23 cellular contexts compared by ENCODE assay signal in the genomic region with DNA sequence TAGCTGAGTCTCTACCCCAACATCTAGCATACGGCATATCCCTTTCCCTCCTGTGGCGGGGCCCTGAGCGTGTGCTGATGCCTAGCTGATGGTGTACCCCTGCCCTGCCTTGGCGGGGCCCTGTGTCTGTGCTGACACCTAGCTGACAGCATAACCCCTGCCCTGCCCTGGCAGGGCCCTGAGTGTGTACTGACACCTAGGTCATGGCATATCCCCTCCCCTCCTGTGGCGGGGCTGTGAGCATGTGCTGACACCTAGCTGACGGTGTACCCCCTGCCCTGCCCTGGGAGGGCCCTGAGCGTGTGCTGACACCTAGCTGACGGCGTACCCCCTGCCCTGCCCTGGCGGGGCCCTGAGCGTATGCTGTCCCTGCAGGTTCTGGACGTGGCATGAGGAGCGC.
DNase-seq lines count a peak whose midpoint lies in the region; ATAC-seq, FAIRE-seq and TF ChIP-seq lines count a peak whose summit lies in the region.
"Had no signal": no experiment of that assay in that cellular context is flagged by ENCODE, and none has a peak within 500 bp of the region (broad histone marks: within the 10 kb centered on the region; RNA-seq: fewer than 3 reads in every experiment).

No MANE protein-coding gene starts in this region.

- ATAC-seq in CD4-positive, alpha-beta T cell (ENCODE audit: poor library complexity), result peak; percentile 28
- peak; percentile 9 for ATAC-seq in activated naive CD8-positive, alpha-beta T cell treated with anti-CD3 and anti-CD28 coated beads, Interleukin-2, amount 50 U/mL, for 24 hours
- no peak for ATAC-seq in GM19023 (IDR thresholded peaks at IDR 0.05; ENCODE audit: unreplicated experiment)
- ATAC-seq: GM12878, GM23338, HCT116, K562 had no signal

- H3K4me3 Mint-ChIP-seq in activated CD4-positive, alpha-beta T cell treated with anti-CD3 and anti-CD28 coated beads, Interleukin-2, amount 10 ng/mL, durations not matched to agents 7 days and 5 days, result no peak overlapping the region
- H3K4me3 Mint-ChIP-seq in CD4-positive, alpha-beta T cell, result no peak overlapping the region
- H3K4me3 Mint-ChIP-seq in activated CD4-positive, alpha-beta memory T cell treated with anti-CD3 and anti-CD28 coated beads for 36 hours, result no peak overlapping the region
- H3K4me3 Mint-ChIP-seq in activated naive CD8-positive, alpha-beta T cell treated with anti-CD3 and anti-CD28 coated beads, Interleukin-2, amount 50 U/mL, for 24 hours, result no peak overlapping the region
- H3K4me3 Mint-ChIP-seq: GM23338 had no signal

- H3K4me3 ChIP-seq in suprapubic skin, result no peak overlapping the region
- H3K4me3 ChIP-seq: BLaER1, GM12878, GM23338, K562 had no signal

- H3K9me3 Mint-ChIP-seq in activated CD4-positive, alpha-beta T cell treated with anti-CD3 and anti-CD28 coated beads, Interleukin-2, amount 10 ng/mL, durations not matched to agents 7 days and 5 days, result no peaks in the 10 kb centered on the region
- no peaks in the 10 kb centered on the region for H3K9me3 Mint-ChIP-seq in CD4-positive, alpha-beta T cell
- H3K9me3 Mint-ChIP-seq in activated CD4-positive, alpha-beta memory T cell treated with anti-CD3 and anti-CD28 coated beads for 36 hours, result no peaks in the 10 kb centered on the region
- no peaks in the 10 kb centered on the region for H3K9me3 Mint-ChIP-seq in activated naive CD8-positive, alpha-beta T cell treated with anti-CD3 and anti-CD28 coated beads, Interleukin-2, amount 50 U/mL, for 24 hours
- H3K9me3 Mint-ChIP-seq: GM23338 had no signal

- H3K27me3 Mint-ChIP-seq in activated CD4-positive, alpha-beta T cell treated with anti-CD3 and anti-CD28 coated beads, Interleukin-2, amount 10 ng/mL, durations not matched to agents 7 days and 5 days, result no peaks in the 10 kb centered on the region
- H3K27me3 Mint-ChIP-seq in CD4-positive, alpha-beta T cell, result no peaks in the 10 kb centered on the region
- H3K27me3 Mint-ChIP-seq in activated CD4-positive, alpha-beta memory T cell treated with anti-CD3 and anti-CD28 coated beads for 36 hours, result no peaks in the 10 kb centered on the region
- no peaks in the 10 kb centered on the region for H3K27me3 Mint-ChIP-seq in activated naive CD8-positive, alpha-beta T cell treated with anti-CD3 and anti-CD28 coated beads, Interleukin-2, amount 50 U/mL, for 24 hours

- CTCF ChIA-PET in activated CD4-positive, alpha-beta T cell treated with anti-CD3 and anti-CD28 coated beads, Interleukin-2, amount 10 ng/mL, durations not matched to agents 7 days and 5 days (lab: Charles Lee), result no interaction called here
- CTCF ChIA-PET in CD4-positive, alpha-beta T cell (lab: Charles Lee), result no interaction called here
- CTCF ChIA-PET in activated CD4-positive, alpha-beta memory T cell treated with anti-CD3 and anti-CD28 coated beads for 36 hours (lab: Charles Lee), result interaction anchor here (1.2 kb wide), 1 partner anchor 47 kb away, joined by 3 read pairs; no protein-coding TSS in a partner anchor

- intact Hi-C loops in CD4-positive, alpha-beta T cell (cut with DNase I, micrococcal nuclease), result loop anchor here in 1 of 2 experiments (10.0 kb wide), 1 partner anchor 51 kb away; no protein-coding TSS in a partner anchor
- intact Hi-C loops in activated CD4-positive, alpha-beta memory T cell treated with anti-CD3 and anti-CD28 coated beads for 36 hours (cut with micrococcal nuclease), result no loop called here

- no peaks in the 10 kb centered on the region for H3K27me3 ChIP-seq in CD4-positive, alpha-beta T cell (ENCODE audit: control insufficient read depth, insufficient read depth, low read length)
- H3K27me3 ChIP-seq in suprapubic skin, result no peaks in the 10 kb centered on the region
- H3K27me3 ChIP-seq: BLaER1 had no signal

- no peaks in the 10 kb centered on the region for H3K4me1 ChIP-seq in suprapubic skin
- H3K4me1 ChIP-seq: BLaER1 had no signal

- no peak for DNase-seq in activated CD4-positive, alpha-beta T cell treated with anti-CD3 and anti-CD28 coated beads, Interleukin-2, amount 10 ng/mL, durations not matched to agents 7 days and 5 days
- no peak for DNase-seq in activated CD4-positive, alpha-beta T cell treated with anti-CD3 and anti-CD28 coated beads for 48 hours
- DNase-seq in CD4-positive, alpha-beta T cell, result no peak
- DNase-seq in activated CD4-positive, alpha-beta memory T cell treated with anti-CD3 and anti-CD28 coated beads for 36 hours, result peak; percentile 37
- no peak for DNase-seq in activated naive CD8-positive, alpha-beta T cell treated with anti-CD3 and anti-CD28 coated beads, Interleukin-2, amount 50 U/mL, for 24 hours
- DNase-seq in suprapubic skin (ENCODE audit: low spot score in 2 of 2), result no peak
- DNase-seq in HTR-8/SVneo (ENCODE audit: insufficient read length, low spot score), result no peak
- DNase-seq: DMS 273 treated with DMSO at 0.1 percent for 48 hours, GDM1, NCI-H1417 treated with DMSO at 0.1 percent for 48 hours, NCI-H2029, NCI-H2171, NCI-H446, NCI-H69, RPMI8226 had no signal

- no peak for FAIRE-seq in HTR-8/SVneo (lab: Jason Lieb, UNC)
- FAIRE-seq: A204.1, GM12878, GM18507, K562 had no signal

- no peak for TF ChIP-seq EP300 in suprapubic skin (IDR thresholded peaks at IDR 0.05)

- H3K9me3 ChIP-seq in CD4-positive, alpha-beta T cell (ENCODE audit: control insufficient read depth, low read length), result no peaks in the 10 kb centered on the region
- no peaks in the 10 kb centered on the region for H3K9me3 ChIP-seq in suprapubic skin
- H3K9me3 ChIP-seq: BLaER1 had no signal

- H3K27ac Mint-ChIP-seq in activated CD4-positive, alpha-beta T cell treated with anti-CD3 and anti-CD28 coated beads, Interleukin-2, amount 10 ng/mL, durations not matched to agents 7 days and 5 days, result peak overlapping the region; percentile 89
- H3K27ac Mint-ChIP-seq in CD4-positive, alpha-beta T cell, result peak overlapping the region; percentile 100
- peak overlapping the region; percentile 99 for H3K27ac Mint-ChIP-seq in activated CD4-positive, alpha-beta memory T cell treated with anti-CD3 and anti-CD28 coated beads for 36 hours
- peak overlapping the region; percentile 93 for H3K27ac Mint-ChIP-seq in activated naive CD8-positive, alpha-beta T cell treated with anti-CD3 and anti-CD28 coated beads, Interleukin-2, amount 50 U/mL, for 24 hours
- H3K27ac Mint-ChIP-seq: GM23338 had no signal

- POLR2A ChIA-PET in activated CD4-positive, alpha-beta T cell treated with anti-CD3 and anti-CD28 coated beads, Interleukin-2, amount 10 ng/mL, durations not matched to agents 7 days and 5 days (lab: Charles Lee), result no interaction called here
- POLR2A ChIA-PET in CD4-positive, alpha-beta T cell (lab: Charles Lee), result interaction anchor here (1.3 to 2.8 kb wide), 2 partner anchors 15 to 52 kb away, joined by 7 to 11 read pairs; no protein-coding TSS in a partner anchor
- POLR2A ChIA-PET in activated CD4-positive, alpha-beta memory T cell treated with anti-CD3 and anti-CD28 coated beads for 36 hours (lab: Charles Lee), result interaction anchor here (0.7 to 2.1 kb wide), 3 partner anchors 15 to 53 kb away, joined by 3 to 6 read pairs (median 3); no protein-coding TSS in a partner anchor

- H3K36me3 Mint-ChIP-seq in activated CD4-positive, alpha-beta T cell treated with anti-CD3 and anti-CD28 coated beads, Interleukin-2, amount 10 ng/mL, durations not matched to agents 7 days and 5 days (ENCODE audit: low read depth), result peaks cover 53% of the 10 kb centered on the region
- H3K36me3 Mint-ChIP-seq in CD4-positive, alpha-beta T cell (ENCODE audit: low read depth), result peaks cover 77% of the 10 kb centered on the region
- H3K36me3 Mint-ChIP-seq in activated CD4-positive, alpha-beta memory T cell treated with anti-CD3 and anti-CD28 coated beads for 36 hours, result peaks cover 37% of the 10 kb centered on the region
- peaks cover 36% of the 10 kb centered on the region for H3K36me3 Mint-ChIP-seq in activated naive CD8-positive, alpha-beta T cell treated with anti-CD3 and anti-CD28 coated beads, Interleukin-2, amount 50 U/mL, for 24 hours (ENCODE audit: low read depth)

- no CpG with 5 or more reads among the region's 13 CpGs for WGBS in suprapubic skin

- peaks cover 53% of the 10 kb centered on the region for H3K4me1 Mint-ChIP-seq in activated CD4-positive, alpha-beta T cell treated with anti-CD3 and anti-CD28 coated beads, Interleukin-2, amount 10 ng/mL, durations not matched to agents 7 days and 5 days
- H3K4me1 Mint-ChIP-seq in CD4-positive, alpha-beta T cell (ENCODE audit: low read depth), result peaks cover 61% of the 10 kb centered on the region
- H3K4me1 Mint-ChIP-seq in activated CD4-positive, alpha-beta memory T cell treated with anti-CD3 and anti-CD28 coated beads for 36 hours (ENCODE audit: low read depth), result peaks cover 67% of the 10 kb centered on the region
- peaks cover 65% of the 10 kb centered on the region for H3K4me1 Mint-ChIP-seq in activated naive CD8-positive, alpha-beta T cell treated with anti-CD3 and anti-CD28 coated beads, Interleukin-2, amount 50 U/mL, for 24 hours

- no peak for TF ChIP-seq POLR2A in suprapubic skin (IDR thresholded peaks at IDR 0.05)

- no peak overlapping the region for H3K27ac ChIP-seq in CD4-positive, alpha-beta T cell (ENCODE audit: low read depth, low read length)
- no peak overlapping the region for H3K27ac ChIP-seq in suprapubic skin
- H3K27ac ChIP-seq: BLaER1 had no signal

- TF ChIP-seq CTCF in CD4-positive, alpha-beta T cell (IDR thresholded peaks at IDR 0.05), result no peak
- TF ChIP-seq CTCF in suprapubic skin (IDR thresholded peaks at IDR 0.05), result no peak

- peaks cover 5% of the 10 kb centered on the region for H3K36me3 ChIP-seq in suprapubic skin
- H3K36me3 ChIP-seq: BLaER1 had no signal
